ENCODE assay signal across 10 cellular contexts in genomic region chr2:101710036-101710689, GRCh38. TPM values are rescaled to one million over a fixed set of nuclear protein-coding genes. Genes with fewer than 3 reads are reported as not detected.
DNase-seq lines count a peak whose midpoint lies in the region; ATAC-seq and TF ChIP-seq lines count a peak whose summit lies in the region.
"Had no signal": no experiment of that assay in that cellular context is flagged by ENCODE, and none has a peak within 500 bp of the region (broad histone marks: within the 10 kb centered on the region; RNA-seq: fewer than 3 reads in every experiment).

No MANE protein-coding gene starts in this region.

- peak overlapping the region; percentile 69 for H3K27ac Mint-ChIP-seq in chondrocyte (ENCODE audit: unreplicated experiment)

- H3K27ac ChIP-seq in neutrophil, result peak overlapping the region; percentile 66

- peaks cover 48% of the 10 kb centered on the region for H3K4me1 Mint-ChIP-seq in chondrocyte (ENCODE audit: low read depth)

- H3K79me2 ChIP-seq in Loucy (ENCODE audit: insufficient read depth, low read length), result peaks cover 100% of the 10 kb centered on the region

- H3K27me3 ChIP-seq in Loucy (ENCODE audit: insufficient read depth, low read length, poor library complexity, severe bottlenecking) (no peaks in the 10 kb centered on the region), neutrophil (no peaks in the 10 kb centered on the region)

- H3K9me3 ChIP-seq in Loucy (ENCODE audit: insufficient read depth, low read depth, low read length) (no peaks in the 10 kb centered on the region), neutrophil (no peaks in the 10 kb centered on the region)

- peaks cover 59% of the 10 kb centered on the region for H3K4me1 ChIP-seq in Loucy (ENCODE audit: insufficient read depth, low read length, poor library complexity, severe bottlenecking)
- H3K4me1 ChIP-seq in neutrophil (ENCODE audit: control insufficient read depth in 1 of 2, insufficient read depth in 1 of 2, low read depth in 1 of 2, low read length in 1 of 2), result peaks cover 77 to 95% of the 10 kb centered on the region in 2 experiments

- H3K36me3 ChIP-seq in Loucy (ENCODE audit: insufficient read depth, low read length) (no peaks in the 10 kb centered on the region), neutrophil (no peaks in the 10 kb centered on the region)

- peaks cover 82% of the 10 kb centered on the region for H4K20me1 ChIP-seq in Loucy (ENCODE audit: insufficient read depth, low read length, poor library complexity, severe bottlenecking)

- no peaks in the 10 kb centered on the region for H3K27me3 Mint-ChIP-seq in chondrocyte (ENCODE audit: low read depth)

- no peak overlapping the region for H3K9ac ChIP-seq in Loucy (ENCODE audit: low read depth, low read length, poor library complexity, severe bottlenecking)

- no peak overlapping the region for H3K4me3 Mint-ChIP-seq in chondrocyte (ENCODE audit: unreplicated experiment)

- H3K4me3 ChIP-seq in Loucy (ENCODE audit: low read length, poor library complexity, severe bottlenecking) (no peak overlapping the region), neutrophil (ENCODE audit: low read depth in 1 of 2, low read length in 1 of 2) (no peak overlapping the region)

- no peaks in the 10 kb centered on the region for H3K36me3 Mint-ChIP-seq in chondrocyte (ENCODE audit: low read depth)

- no peaks in the 10 kb centered on the region for H3K9me3 Mint-ChIP-seq in chondrocyte (ENCODE audit: low read depth)

- H3K4me2 ChIP-seq in Loucy (ENCODE audit: low read depth, low read length, poor library complexity, severe bottlenecking), result peak overlapping the region; percentile 21

- TF ChIP-seq CTCF in Loucy (conservative IDR thresholded peaks at IDR 0.05; ENCODE audit: low read length), result no peak
- no peak for TF ChIP-seq CTCF in chondrocyte (IDR thresholded peaks at IDR 0.05)
- TF ChIP-seq CTCF in neutrophil (IDR thresholded peaks at IDR 0.05), result no peak

- no peaks in the 10 kb centered on the region for H3K9me2 ChIP-seq in Loucy (replicated peaks; ENCODE audit: low read depth, low read length)

- DNase-seq in DMS53 (lab: John Stamatoyannopoulos, UW) (peak; percentile 76), chondrocyte (ENCODE audit: low spot score) (no peak), DMS 273 (lab: John Stamatoyannopoulos, UW; ENCODE audit: unreplicated experiment) (no peak), GM19240 (ENCODE audit: insufficient read length, low spot score) (no peak)
- DNase-seq: NCI-H187 treated with DMSO at 0.1 percent for 48 hours, SIG-M5 had no signal

- no peak for ATAC-seq in GM18505 (IDR thresholded peaks at IDR 0.05; ENCODE audit: unreplicated experiment)
- no peak for ATAC-seq in HG03565 (IDR thresholded peaks at IDR 0.05; ENCODE audit: unreplicated experiment)

- TF ChIP-seq POLR2A in GM18505 (IDR thresholded peaks at IDR 0.05; ENCODE audit: borderline replicate concordance, extremely low read depth, insufficient read depth, insufficient read length), result no peak

- no peak overlapping the region for H2AFZ ChIP-seq in Loucy (ENCODE audit: low read length)

- H3F3A ChIP-seq in Loucy (ENCODE audit: low read depth), result peaks cover 8% of the 10 kb centered on the region

RNA-seq across cellular contexts. Expression of gene MAP4K4, which starts 12.7 kb away (rescaled TPM):
- 98.2 to 122 TPM (median 121 TPM) in 3 replicates for total RNA-seq in chondrocyte
